ENCODE assay signal across 1 cellular context in genomic region chr12:46535907-46536306, GRCh38.
TF ChIP-seq lines count a peak whose summit lies in the region.

No MANE protein-coding gene starts in this region.

TF ChIP-seq in HCT116, 20 proteins besides CTCF, POLR2A, EP300 and RAD21 (continued from another document):
- TF ChIP-seq, protein P1, sequence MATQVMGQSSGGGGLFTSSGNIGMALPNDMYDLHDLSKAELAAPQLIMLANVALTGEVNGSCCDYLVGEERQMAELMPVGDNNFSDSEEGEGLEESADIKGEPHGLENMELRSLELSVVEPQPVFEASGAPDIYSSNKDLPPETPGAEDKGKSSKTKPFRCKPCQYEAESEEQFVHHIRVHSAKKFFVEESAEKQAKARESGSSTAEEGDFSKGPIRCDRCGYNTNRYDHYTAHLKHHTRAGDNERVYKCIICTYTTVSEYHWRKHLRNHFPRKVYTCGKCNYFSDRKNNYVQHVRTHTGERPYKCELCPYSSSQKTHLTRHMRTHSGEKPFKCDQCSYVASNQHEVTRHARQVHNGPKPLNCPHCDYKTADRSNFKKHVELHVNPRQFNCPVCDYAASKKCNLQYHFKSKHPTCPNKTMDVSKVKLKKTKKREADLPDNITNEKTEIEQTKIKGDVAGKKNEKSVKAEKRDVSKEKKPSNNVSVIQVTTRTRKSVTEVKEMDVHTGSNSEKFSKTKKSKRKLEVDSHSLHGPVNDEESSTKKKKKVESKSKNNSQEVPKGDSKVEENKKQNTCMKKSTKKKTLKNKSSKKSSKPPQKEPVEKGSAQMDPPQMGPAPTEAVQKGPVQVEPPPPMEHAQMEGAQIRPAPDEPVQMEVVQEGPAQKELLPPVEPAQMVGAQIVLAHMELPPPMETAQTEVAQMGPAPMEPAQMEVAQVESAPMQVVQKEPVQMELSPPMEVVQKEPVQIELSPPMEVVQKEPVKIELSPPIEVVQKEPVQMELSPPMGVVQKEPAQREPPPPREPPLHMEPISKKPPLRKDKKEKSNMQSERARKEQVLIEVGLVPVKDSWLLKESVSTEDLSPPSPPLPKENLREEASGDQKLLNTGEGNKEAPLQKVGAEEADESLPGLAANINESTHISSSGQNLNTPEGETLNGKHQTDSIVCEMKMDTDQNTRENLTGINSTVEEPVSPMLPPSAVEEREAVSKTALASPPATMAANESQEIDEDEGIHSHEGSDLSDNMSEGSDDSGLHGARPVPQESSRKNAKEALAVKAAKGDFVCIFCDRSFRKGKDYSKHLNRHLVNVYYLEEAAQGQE (IDR thresholded peaks at IDR 0.05; ENCODE audit: low read depth), result no peak
- no peak for TF ChIP-seq SRF (IDR thresholded peaks at IDR 0.05; ENCODE audit: low read depth)
- no peak for TF ChIP-seq FOSL1 (IDR thresholded peaks at IDR 0.05; ENCODE audit: low read depth)
- TF ChIP-seq TCF7L2 (IDR thresholded peaks at IDR 0.05; ENCODE audit: borderline replicate concordance, extremely low read depth, insufficient read depth, insufficient read length), result no peak
